In genomic region chr2:135815269-135815668, GRCh38 we compare ENCODE assay signal across 17 cellular contexts. TPM values are rescaled to one million over a fixed set of nuclear protein-coding genes. Genes with fewer than 3 reads are reported as not detected.
DNase-seq lines count a peak whose midpoint lies in the region.
"Had no signal": no experiment of that assay in that cellular context is flagged by ENCODE, and none has a peak within 500 bp of the region (broad histone marks: within the 10 kb centered on the region; RNA-seq: fewer than 3 reads in every experiment).

No MANE protein-coding gene starts in this region.

- H3K4me3 Mint-ChIP-seq in activated CD4-positive, alpha-beta memory T cell treated with anti-CD3 and anti-CD28 coated beads for 36 hours: no peak overlapping the region
- no peak overlapping the region for H3K4me3 Mint-ChIP-seq in activated CD4-positive, alpha-beta memory T cell treated with anti-CD3 and anti-CD28 coated beads, Interleukin-2, amount 10 ng/mL, durations not matched to agents 7 days and 5 days
- H3K4me3 Mint-ChIP-seq in activated T-helper 2 cell treated with anti-CD3 and anti-CD28 coated beads, Interferon-gamma antibody, Interleukin-2, Interleukin-4, amounts not matched to agents 10 μg/mL and 5 μg/mL and 100 μg/mL, durations not matched to agents 14 hours and 24 hours and 36 hours (ENCODE audit: low read depth): no peak overlapping the region
- H3K4me3 Mint-ChIP-seq in stimulated activated naive CD8-positive, alpha-beta T cell treated with anti-CD3 and anti-CD28 coated beads, Interleukin-15, Interleukin-2, amounts not matched to agents 100 ng/mL and 50 ng/mL, for 24 hours: peak overlapping the region; percentile 46

- H3K9me3 Mint-ChIP-seq in activated CD4-positive, alpha-beta memory T cell treated with anti-CD3 and anti-CD28 coated beads for 36 hours: no peaks in the 10 kb centered on the region
- peaks cover 2% of the 10 kb centered on the region for H3K9me3 Mint-ChIP-seq in activated CD4-positive, alpha-beta memory T cell treated with anti-CD3 and anti-CD28 coated beads, Interleukin-2, amount 10 ng/mL, durations not matched to agents 7 days and 5 days
- H3K9me3 Mint-ChIP-seq in activated T-helper 2 cell treated with anti-CD3 and anti-CD28 coated beads, Interferon-gamma antibody, Interleukin-2, Interleukin-4, amounts not matched to agents 10 μg/mL and 5 μg/mL and 100 μg/mL, durations not matched to agents 14 hours and 24 hours and 36 hours: no peaks in the 10 kb centered on the region
- H3K9me3 Mint-ChIP-seq in stimulated activated naive CD8-positive, alpha-beta T cell treated with anti-CD3 and anti-CD28 coated beads, Interleukin-15, Interleukin-2, amounts not matched to agents 100 ng/mL and 50 ng/mL, for 24 hours: peaks cover 21% of the 10 kb centered on the region

- H3K36me3 Mint-ChIP-seq in activated CD4-positive, alpha-beta memory T cell treated with anti-CD3 and anti-CD28 coated beads for 36 hours: peaks cover 2% of the 10 kb centered on the region
- no peaks in the 10 kb centered on the region for H3K36me3 Mint-ChIP-seq in activated CD4-positive, alpha-beta memory T cell treated with anti-CD3 and anti-CD28 coated beads, Interleukin-2, amount 10 ng/mL, durations not matched to agents 7 days and 5 days (ENCODE audit: low read depth)
- H3K36me3 Mint-ChIP-seq in activated T-helper 2 cell treated with anti-CD3 and anti-CD28 coated beads, Interferon-gamma antibody, Interleukin-2, Interleukin-4, amounts not matched to agents 10 μg/mL and 5 μg/mL and 100 μg/mL, durations not matched to agents 14 hours and 24 hours and 36 hours (ENCODE audit: low read depth): peaks cover 25% of the 10 kb centered on the region
- H3K36me3 Mint-ChIP-seq in stimulated activated naive CD8-positive, alpha-beta T cell treated with anti-CD3 and anti-CD28 coated beads, Interleukin-15, Interleukin-2, amounts not matched to agents 100 ng/mL and 50 ng/mL, for 24 hours (ENCODE audit: low read depth): peaks cover 4% of the 10 kb centered on the region

- no peak for DNase-seq in activated CD4-positive, alpha-beta memory T cell treated with anti-CD3 and anti-CD28 coated beads for 36 hours
- DNase-seq in activated CD4-positive, alpha-beta memory T cell treated with anti-CD3 and anti-CD28 coated beads, Interleukin-2, amount 10 ng/mL, durations not matched to agents 7 days and 5 days: no peak
- peak; percentile 32 for DNase-seq in stimulated activated CD4-positive, alpha-beta T cell treated with anti-CD3 and anti-CD28 coated beads, Interleukin-15, amount 100 ng/mL, for 24 hours
- DNase-seq in stimulated activated CD4-positive, alpha-beta T cell treated with anti-CD3 and anti-CD28 coated beads, Interleukin-2, amount 100 ng/mL, for 24 hours: no peak
- DNase-seq in activated T-helper 2 cell treated with anti-CD3 and anti-CD28 coated beads, Interferon-gamma antibody, Interleukin-2, Interleukin-4, amounts not matched to agents 10 μg/mL and 5 μg/mL and 100 μg/mL, durations not matched to agents 14 hours and 24 hours and 36 hours (ENCODE audit: low spot score): no peak
- no peak for DNase-seq in NAMALWA (ENCODE audit: low spot score)
- DNase-seq in iPS-NIHi11 (ENCODE audit: low spot score): no peak
- DNase-seq: DND-41, GOT3, MV-4-11, NCI-H1436, NCI-H2029, NCI-H2171, NCI-H446, OCI-M1, RPMI8226 had no signal

- peaks cover 30% of the 10 kb centered on the region for H3K4me1 Mint-ChIP-seq in activated CD4-positive, alpha-beta memory T cell treated with anti-CD3 and anti-CD28 coated beads for 36 hours (ENCODE audit: low read depth)
- H3K4me1 Mint-ChIP-seq in activated CD4-positive, alpha-beta memory T cell treated with anti-CD3 and anti-CD28 coated beads, Interleukin-2, amount 10 ng/mL, durations not matched to agents 7 days and 5 days: peaks cover 15% of the 10 kb centered on the region
- peaks cover 22% of the 10 kb centered on the region for H3K4me1 Mint-ChIP-seq in activated T-helper 2 cell treated with anti-CD3 and anti-CD28 coated beads, Interferon-gamma antibody, Interleukin-2, Interleukin-4, amounts not matched to agents 10 μg/mL and 5 μg/mL and 100 μg/mL, durations not matched to agents 14 hours and 24 hours and 36 hours (ENCODE audit: low read depth)
- H3K4me1 Mint-ChIP-seq in stimulated activated naive CD8-positive, alpha-beta T cell treated with anti-CD3 and anti-CD28 coated beads, Interleukin-15, Interleukin-2, amounts not matched to agents 100 ng/mL and 50 ng/mL, for 24 hours (ENCODE audit: low read depth): peaks cover 52% of the 10 kb centered on the region

- peaks cover 2% of the 10 kb centered on the region for H3K27me3 Mint-ChIP-seq in activated CD4-positive, alpha-beta memory T cell treated with anti-CD3 and anti-CD28 coated beads for 36 hours
- no peaks in the 10 kb centered on the region for H3K27me3 Mint-ChIP-seq in activated CD4-positive, alpha-beta memory T cell treated with anti-CD3 and anti-CD28 coated beads, Interleukin-2, amount 10 ng/mL, durations not matched to agents 7 days and 5 days
- no peaks in the 10 kb centered on the region for H3K27me3 Mint-ChIP-seq in activated T-helper 2 cell treated with anti-CD3 and anti-CD28 coated beads, Interferon-gamma antibody, Interleukin-2, Interleukin-4, amounts not matched to agents 10 μg/mL and 5 μg/mL and 100 μg/mL, durations not matched to agents 14 hours and 24 hours and 36 hours (ENCODE audit: low read depth)
- no peaks in the 10 kb centered on the region for H3K27me3 Mint-ChIP-seq in stimulated activated naive CD8-positive, alpha-beta T cell treated with anti-CD3 and anti-CD28 coated beads, Interleukin-15, Interleukin-2, amounts not matched to agents 100 ng/mL and 50 ng/mL, for 24 hours

- POLR2A ChIA-PET in activated CD4-positive, alpha-beta memory T cell treated with anti-CD3 and anti-CD28 coated beads for 36 hours (lab: Charles Lee): no interaction called here
- POLR2A ChIA-PET in activated CD4-positive, alpha-beta memory T cell treated with anti-CD3 and anti-CD28 coated beads, Interleukin-2, amount 10 ng/mL, durations not matched to agents 7 days and 5 days (lab: Charles Lee): no interaction called here

- CTCF ChIA-PET in activated CD4-positive, alpha-beta memory T cell treated with anti-CD3 and anti-CD28 coated beads for 36 hours (lab: Charles Lee): interaction anchor here (1.1 to 11.1 kb wide), 2 partner anchors 10 to 18 kb away, joined by 3 to 77 read pairs; no protein-coding TSS in a partner anchor
- CTCF ChIA-PET in activated CD4-positive, alpha-beta memory T cell treated with anti-CD3 and anti-CD28 coated beads, Interleukin-2, amount 10 ng/mL, durations not matched to agents 7 days and 5 days (lab: Charles Lee): interaction anchor here (0.7 kb wide), 1 partner anchor 63 kb away, joined by 4 read pairs; no protein-coding TSS in a partner anchor

- intact Hi-C loops in activated CD4-positive, alpha-beta memory T cell treated with anti-CD3 and anti-CD28 coated beads for 36 hours (cut with micrococcal nuclease): loop anchor here (5.0 kb wide), 1 partner anchor 962 kb away; no protein-coding TSS in a partner anchor
- intact Hi-C loops in activated T-helper 2 cell treated with anti-CD3 and anti-CD28 coated beads, Interferon-gamma antibody, Interleukin-2, Interleukin-4, amounts not matched to agents 10 μg/mL and 5 μg/mL and 100 μg/mL, durations not matched to agents 14 hours and 24 hours and 36 hours (cut with micrococcal nuclease): loop anchor here (5.0 kb wide), 1 partner anchor 283 kb away; the partner anchor contains the start of genes R3HDM1 and ZRANB3

- peak overlapping the region; percentile 76 for H3K27ac Mint-ChIP-seq in activated CD4-positive, alpha-beta memory T cell treated with anti-CD3 and anti-CD28 coated beads for 36 hours
- H3K27ac Mint-ChIP-seq in activated CD4-positive, alpha-beta memory T cell treated with anti-CD3 and anti-CD28 coated beads, Interleukin-2, amount 10 ng/mL, durations not matched to agents 7 days and 5 days: no peak overlapping the region
- H3K27ac Mint-ChIP-seq in activated T-helper 2 cell treated with anti-CD3 and anti-CD28 coated beads, Interferon-gamma antibody, Interleukin-2, Interleukin-4, amounts not matched to agents 10 μg/mL and 5 μg/mL and 100 μg/mL, durations not matched to agents 14 hours and 24 hours and 36 hours: peak overlapping the region; percentile 95
- H3K27ac Mint-ChIP-seq in stimulated activated naive CD8-positive, alpha-beta T cell treated with anti-CD3 and anti-CD28 coated beads, Interleukin-15, Interleukin-2, amounts not matched to agents 100 ng/mL and 50 ng/mL, for 24 hours: peak overlapping the region; percentile 93

RNA-seq across cellular contexts. Expression of gene LCT, which starts 21.7 kb away (rescaled TPM):
- total RNA-seq in activated CD4-positive, alpha-beta memory T cell treated with anti-CD3 and anti-CD28 coated beads for 36 hours: under 1 TPM; 0.02 to 0.05 TPM
- total RNA-seq in activated CD4-positive, alpha-beta memory T cell treated with anti-CD3 and anti-CD28 coated beads, Interleukin-2, amount 10 ng/mL, durations not matched to agents 7 days and 5 days: under 1 TPM; 0.08 to 0.13 TPM
- total RNA-seq in activated T-helper 2 cell treated with anti-CD3 and anti-CD28 coated beads, Interferon-gamma antibody, Interleukin-2, Interleukin-4, amounts not matched to agents 10 μg/mL and 5 μg/mL and 100 μg/mL, durations not matched to agents 14 hours and 24 hours and 36 hours: 0.53 and 0.55 TPM in 2 replicates
